Comparison of ENCODE assay signal across 1 cellular context in genomic region chr3:14148041-14148985, GRCh38.
TF ChIP-seq lines count a peak whose summit lies in the region.

No MANE protein-coding gene starts in this region.

TF ChIP-seq in GM23338, 12 proteins besides CTCF, POLR2A, EP300 and RAD21 (continued from another document):
- TF ChIP-seq ZNF462 (CRISPR knock-in tag; IDR thresholded peaks at IDR 0.05), result no peak
- TF ChIP-seq EZH2phosphoT487 (IDR thresholded peaks at IDR 0.05; ENCODE audit: unreplicated experiment), result no peak
- no peak for TF ChIP-seq STAT1 (IDR thresholded peaks at IDR 0.05; ENCODE audit: unreplicated experiment)
- no peak for TF ChIP-seq POLR2AphosphoS5 (IDR thresholded peaks at IDR 0.05; ENCODE audit: low read depth)
